8 cellular contexts compared by ENCODE assay signal in genomic region chr2:231709636-231709980, GRCh38. TPM values are rescaled to one million over a fixed set of nuclear protein-coding genes. Genes with fewer than 3 reads are reported as not detected.
DNase-seq lines count a peak whose midpoint lies in the region; ATAC-seq and TF ChIP-seq lines count a peak whose summit lies in the region.

No MANE protein-coding gene starts in this region.

- POLR2A ChIA-PET in GM10248 (lab: Yijun Ruan, JAX): interaction anchor here (0.7 to 3.1 kb wide), 4 partner anchors 12 to 98 kb away, joined by 3 to 34 read pairs (median 4); no protein-coding TSS in a partner anchor

- H3K36me3 Mint-ChIP-seq in activated T-cell treated with anti-CD3 and anti-CD28 coated beads, Interleukin-2, amount 50 U/mL, for 72 hours (ENCODE audit: insufficient read depth in 2 of 2): peaks cover 19 to 34% of the 10 kb centered on the region in 2 donors

- peak overlapping the region; percentile 93 to 95 for H3K4me3 Mint-ChIP-seq in activated T-cell treated with anti-CD3 and anti-CD28 coated beads, Interleukin-2, amount 50 U/mL, for 72 hours

- H3K27me3 Mint-ChIP-seq in activated T-cell treated with anti-CD3 and anti-CD28 coated beads, Interleukin-2, amount 50 U/mL, for 72 hours (ENCODE audit: low read depth): no peaks in the 10 kb centered on the region

- no peak for ATAC-seq in activated T-cell treated with anti-CD3 and anti-CD28 coated beads, Interleukin-2, amount 50 U/mL, for 72 hours (replicated peaks in 1 of 2)
- ATAC-seq in foreskin keratinocyte (no peak), HG03520 (IDR thresholded peaks at IDR 0.05; ENCODE audit: unreplicated experiment) (no peak), HG02973 (IDR thresholded peaks at IDR 0.05; ENCODE audit: unreplicated experiment) (no peak)

- no peak overlapping the region for H2AFZ ChIP-seq in ACC112 (ENCODE audit: low read length, unreplicated experiment)

- DNase-seq in HFF-Myc (ENCODE audit: extremely low read depth, low read depth): no peak
- DNase-seq in activated T-cell treated with anti-CD3 and anti-CD28 coated beads, Interleukin-2, amount 50 U/mL, for 72 hours: peak in 1 of 2 donors; percentile 59
- no peak for DNase-seq in foreskin keratinocyte
- DNase-seq in posterior vena cava (ENCODE audit: low spot score): peak; percentile 90
- DNase-seq in GM10248 (ENCODE audit: extremely low spot score): no peak

- H3K27ac Mint-ChIP-seq in activated T-cell treated with anti-CD3 and anti-CD28 coated beads, Interleukin-2, amount 50 U/mL, for 72 hours: peak overlapping the region; percentile 99

- H3K79me2 ChIP-seq in ACC112 (ENCODE audit: control insufficient read depth, insufficient read depth, low read length, unreplicated experiment): peaks cover 52% of the 10 kb centered on the region

- no peak for TF ChIP-seq CTCF in HFF-Myc (IDR thresholded peaks at IDR 0.05; ENCODE audit: low read depth, low read length, missing control alignments)
- TF ChIP-seq CTCF in foreskin keratinocyte (conservative IDR thresholded peaks at IDR 0.05): no peak
- TF ChIP-seq CTCF in GM10248 (IDR thresholded peaks at IDR 0.05; ENCODE audit: control extremely low read depth, extremely low read depth, low read depth, missing control alignments): no peak

- H3K36me3 ChIP-seq in ACC112 (ENCODE audit: insufficient read depth, low read length): 0 out of 2 replicates have a peak, but pooled peaks cover 8% of the 10 kb centered on the region

- H3K27me3 ChIP-seq in ACC112 (ENCODE audit: insufficient read depth, low read length) (no peaks in the 10 kb centered on the region), foreskin keratinocyte (no peaks in the 10 kb centered on the region)

- intact Hi-C loops in posterior vena cava (cut with DNase I): no loop called here

- peaks cover 30% of the 10 kb centered on the region for H3K4me1 ChIP-seq in ACC112 (ENCODE audit: control insufficient read depth, insufficient read depth, low read length, unreplicated experiment)
- H3K4me1 ChIP-seq in foreskin keratinocyte: peaks cover 4% of the 10 kb centered on the region

- CTCF ChIA-PET in GM10248 (lab: Yijun Ruan, JAX): interaction anchor here (0.7 to 11.6 kb wide), 7 partner anchors 16 to 108 kb away, joined by 3 to 434 read pairs (median 4); no protein-coding TSS in a partner anchor

- H3K9me3 Mint-ChIP-seq in activated T-cell treated with anti-CD3 and anti-CD28 coated beads, Interleukin-2, amount 50 U/mL, for 72 hours: no peaks in the 10 kb centered on the region

- H3K27ac ChIP-seq in ACC112 (ENCODE audit: low read depth, low read length) (peak overlapping the region; percentile 73), foreskin keratinocyte (peak overlapping the region; percentile 78)

- H3K4me3 ChIP-seq in ACC112 (ENCODE audit: low read depth, low read length): peak overlapping the region; percentile 87
- H3K4me3 ChIP-seq in HFF-Myc (replicated peaks; ENCODE audit: low read depth, low read length): peak overlapping the region; percentile 99

- H3K4me1 Mint-ChIP-seq in activated T-cell treated with anti-CD3 and anti-CD28 coated beads, Interleukin-2, amount 50 U/mL, for 72 hours (ENCODE audit: low read depth): peaks cover 46% of the 10 kb centered on the region

RNA-seq across cellular contexts. Expression of gene PTMA, which starts 1.3 kb away (rescaled TPM):
- total RNA-seq in activated T-cell treated with anti-CD3 and anti-CD28 coated beads, Interleukin-2, amount 50 U/mL, for 72 hours: 1,000 to 10,000 TPM; 1,057 to 1,154 TPM
- 1,605 and 1,879 TPM in 2 replicates for total RNA-seq in foreskin keratinocyte
- 1,580 and 1,921 TPM in 2 replicates for polyA plus RNA-seq in foreskin keratinocyte
- 100 to 1,000 TPM; 772 to 863 TPM for total RNA-seq in posterior vena cava
